Comparison of ENCODE assay signal across 22 cellular contexts in the genomic region with DNA sequence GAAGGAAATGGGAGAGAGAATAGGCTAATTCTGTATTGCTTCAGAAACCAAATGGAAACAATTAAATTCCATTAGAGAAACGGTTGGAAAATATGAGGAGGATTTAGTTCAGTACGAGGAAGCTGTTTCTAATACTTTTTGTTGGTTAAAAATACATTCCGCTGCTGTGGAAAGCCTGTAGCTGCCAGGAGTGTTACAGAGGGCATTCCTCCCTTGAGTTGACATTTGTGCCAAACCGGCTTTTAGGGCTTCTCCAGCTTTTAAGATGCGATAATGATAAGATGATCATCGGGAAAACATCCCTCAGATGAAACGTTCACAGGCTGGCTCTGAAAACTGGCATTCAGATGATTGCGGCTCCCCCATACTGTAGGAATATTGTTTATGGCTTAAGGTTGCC.
A peak's percentile ranks its signal among the peaks of the same experiment; 100 is the strongest.
DNase-seq lines count a peak whose midpoint lies in the region; ATAC-seq and TF ChIP-seq lines count a peak whose summit lies in the region.
"Had no signal": no experiment of that assay in that cellular context is flagged by ENCODE, and none has a peak within 500 bp of the region (broad histone marks: within the 10 kb centered on the region; RNA-seq: fewer than 3 reads in every experiment).

No MANE protein-coding gene starts in this region.

- intact Hi-C loops in sciatic nerve (cut with DNase I) = no loop called here
- intact Hi-C loops in CD14-positive monocyte (cut with micrococcal nuclease) = loop anchor here in 1 of 2 donors (10.0 kb wide), 1 partner anchor 96 kb away; a partner anchor contains a TSS

- H3K27ac Mint-ChIP-seq in CD14-positive monocyte = no peak overlapping the region
- H3K27ac Mint-ChIP-seq: activated naive CD8-positive, alpha-beta T cell treated with anti-CD3 and anti-CD28 coated beads, Interleukin-2, amount 50 U/mL, for 24 hours; activated T-helper 17 cell treated with anti-CD3 and anti-CD28 coated beads, Interleukin-2, amount 50 U/mL, for 72 hours; effector memory CD8-positive, alpha-beta T cell; GM23338 had no signal

- H3K36me3 Mint-ChIP-seq in CD14-positive monocyte = peaks cover 13 to 21% of the 10 kb centered on the region in 2 donors

- DNase-seq in EL (peak; percentile 53), astrocyte of the hippocampus (ENCODE audit: low read depth, low spot score) (peak; percentile 41), fibroblast of the conjunctiva (ENCODE audit: low read depth) (peak; percentile 73), sciatic nerve (ENCODE audit: low spot score) (no peak), activated gamma-delta T cell (lab: John Stamatoyannopoulos, UW) (no peak), CD14-positive monocyte (ENCODE audit: low spot score) (no peak)
- DNase-seq: activated naive CD8-positive, alpha-beta T cell treated with anti-CD3 and anti-CD28 coated beads, Interleukin-2, amount 50 U/mL, for 24 hours; DMS79; effector memory CD8-positive, alpha-beta T cell; foreskin melanocyte; KG1; kidney glomerular epithelial cell; MV-4-11; NCI-H2029; NCI-H446 treated with DMSO at 0.1 percent for 48 hours; spleen; T1000 had no signal

- no peak overlapping the region for H3K4me3 Mint-ChIP-seq in CD14-positive monocyte
- H3K4me3 Mint-ChIP-seq: activated naive CD8-positive, alpha-beta T cell treated with anti-CD3 and anti-CD28 coated beads, Interleukin-2, amount 50 U/mL, for 24 hours; activated T-helper 17 cell treated with anti-CD3 and anti-CD28 coated beads, Interleukin-2, amount 50 U/mL, for 72 hours; effector memory CD8-positive, alpha-beta T cell; GM23338; neural crest cell had no signal

- H3K27me3 Mint-ChIP-seq in CD14-positive monocyte (ENCODE audit: low read depth in 3 of 3) = no peaks in the 10 kb centered on the region
- H3K27me3 Mint-ChIP-seq: activated naive CD8-positive, alpha-beta T cell treated with anti-CD3 and anti-CD28 coated beads, Interleukin-2, amount 50 U/mL, for 24 hours; activated T-helper 17 cell treated with anti-CD3 and anti-CD28 coated beads, Interleukin-2, amount 50 U/mL, for 72 hours; effector memory CD8-positive, alpha-beta T cell had no signal

- peaks cover 16% of the 10 kb centered on the region for H3K4me1 Mint-ChIP-seq in CD14-positive monocyte

- peak; percentile 52 for ATAC-seq in sciatic nerve
- ATAC-seq in GM18867 (IDR thresholded peaks at IDR 0.05; ENCODE audit: unreplicated experiment) = no peak
- no peak for ATAC-seq in GM19455 (IDR thresholded peaks at IDR 0.05; ENCODE audit: unreplicated experiment)
- ATAC-seq: activated naive CD8-positive, alpha-beta T cell treated with anti-CD3 and anti-CD28 coated beads, Interleukin-2, amount 50 U/mL, for 24 hours; activated T-helper 17 cell treated with anti-CD3 and anti-CD28 coated beads, Interleukin-2, amount 50 U/mL, for 72 hours; effector memory CD8-positive, alpha-beta T cell; GM23338 had no signal

- TF ChIP-seq CTCF in CD14-positive monocyte (IDR thresholded peaks at IDR 0.05) = no peak

- H3K9me3 Mint-ChIP-seq in CD14-positive monocyte = peaks cover 0 to 2% (median 0%) of the 10 kb centered on the region in 7 donors
- H3K9me3 Mint-ChIP-seq: activated naive CD8-positive, alpha-beta T cell treated with anti-CD3 and anti-CD28 coated beads, Interleukin-2, amount 50 U/mL, for 24 hours; activated T-helper 17 cell treated with anti-CD3 and anti-CD28 coated beads, Interleukin-2, amount 50 U/mL, for 72 hours; effector memory CD8-positive, alpha-beta T cell; GM23338; neural crest cell had no signal

Comparison
In these comparisons a context has a peak if more than half of its experiments do, and no peak if none do; other contexts are left out.
1. DNase-seq: peak in EL (single experiment), astrocyte of the hippocampus (single experiment) and fibroblast of the conjunctiva (single experiment); none in sciatic nerve (single experiment), activated gamma-delta T cell (single experiment) and CD14-positive monocyte (single experiment).